ENCODE assay signal across 13 cellular contexts in genomic region chr5:73188764-73189521, GRCh38. TPM values are rescaled to one million over a fixed set of nuclear protein-coding genes. Genes with fewer than 3 reads are reported as not detected.
A peak's percentile ranks its signal among the peaks of the same experiment; 100 is the strongest.
DNase-seq lines count a peak whose midpoint lies in the region; ATAC-seq and TF ChIP-seq lines count a peak whose summit lies in the region.
"Had no signal": no experiment of that assay in that cellular context is flagged by ENCODE, and none has a peak within 500 bp of the region (broad histone marks: within the 10 kb centered on the region; RNA-seq: fewer than 3 reads in every experiment).

No MANE protein-coding gene starts in this region.

- intact Hi-C loops in OCI-LY7 (cut with micrococcal nuclease; ENCODE audit: unreplicated experiment) = no loop called here
- intact Hi-C loops in esophagus squamous epithelium (cut with DNase I) = no loop called here

- peak overlapping the region; percentile 37; the same call in 1 of the 2 replicates for H2AFZ ChIP-seq in OCI-LY7 (ENCODE audit: low read length)

- H3K27me3 ChIP-seq in skeletal muscle satellite cell (ENCODE audit: control insufficient read depth, insufficient read depth, low read length) = peaks cover 8% of the 10 kb centered on the region
- peaks cover 0 to 11% (median 0%) of the 10 kb centered on the region in 4 donors for H3K27me3 ChIP-seq in esophagus squamous epithelium

- no peaks in the 10 kb centered on the region for H3K79me2 ChIP-seq in OCI-LY7 (ENCODE audit: insufficient read depth, low read depth, low read length)

- H4K20me1 ChIP-seq in OCI-LY7 (ENCODE audit: insufficient read depth, low read length) = no peaks in the 10 kb centered on the region

- CTCF ChIA-PET in OCI-LY7 (lab: Charles Lee; ENCODE audit: unreplicated experiment) = interaction anchor here (0.8 kb wide), 1 partner anchor 35 kb away, joined by 3 read pairs; no protein-coding TSS in a partner anchor

- H3K9me3 ChIP-seq in OCI-LY7 (ENCODE audit: low read length) = no peaks in the 10 kb centered on the region
- no peaks in the 10 kb centered on the region for H3K9me3 ChIP-seq in skeletal muscle satellite cell (replicated peaks; ENCODE audit: low read length)
- peaks cover 0 to 6% (median 0%) of the 10 kb centered on the region in 3 donors for H3K9me3 ChIP-seq in esophagus squamous epithelium

- DNase-seq in NCI-H510A treated with DMSO at 0.1 percent for 48 hours (lab: John Stamatoyannopoulos, UW) (peak; percentile 9), NCI-H510A (lab: John Stamatoyannopoulos, UW) (no peak), OCI-LY7 (ENCODE audit: low spot score) (no peak), fibroblast of the aortic adventitia (ENCODE audit: low read depth) (peak; percentile 72), esophagus squamous epithelium (lab: John Stamatoyannopoulos, UW) (no peak)
- DNase-seq: activated naive CD4-positive, alpha-beta T cell; cerebellar nuclear complex had no signal

- no peaks in the 10 kb centered on the region for H3K36me3 ChIP-seq in OCI-LY7 (ENCODE audit: insufficient read depth, low read length)
- no peaks in the 10 kb centered on the region for H3K36me3 ChIP-seq in skeletal muscle satellite cell (ENCODE audit: insufficient read depth, low read length)
- no peaks in the 10 kb centered on the region for H3K36me3 ChIP-seq in esophagus squamous epithelium

- H3K27ac ChIP-seq in OCI-LY7 (ENCODE audit: low read depth, low read length, poor library complexity, severe bottlenecking) (no peak overlapping the region), esophagus squamous epithelium (no peak overlapping the region)

- ATAC-seq in HG03108 (IDR thresholded peaks at IDR 0.05; ENCODE audit: unreplicated experiment) (no peak), GM19035 (IDR thresholded peaks at IDR 0.05; ENCODE audit: unreplicated experiment) (no peak)

- WGBS in esophagus squamous epithelium, 2 donors = 81 to 87% methylated on average over 2 of the region's 2 CpGs

- H3K4me3 ChIP-seq in OCI-LY7 (ENCODE audit: low read depth, low read length, poor library complexity, severe bottlenecking) = no peak overlapping the region
- H3K4me3 ChIP-seq in fibroblast of the aortic adventitia (ENCODE audit: low read depth, low read length) = no peak overlapping the region
- no peak overlapping the region for H3K4me3 ChIP-seq in skeletal muscle satellite cell (ENCODE audit: low read length)
- no peak overlapping the region for H3K4me3 ChIP-seq in esophagus squamous epithelium

- H3K9ac ChIP-seq in skeletal muscle satellite cell (ENCODE audit: low read depth, low read length) = no peak overlapping the region

- no peak for TF ChIP-seq POLR2A in esophagus squamous epithelium (IDR thresholded peaks at IDR 0.05)

- no TSS peak for BruUV-seq in OCI-LY7 (replicated peaks; lab: Mats Ljungman, UMichigan)

- H3K4me1 ChIP-seq in OCI-LY7 (ENCODE audit: insufficient read depth, low read length, poor library complexity, severe bottlenecking) (no peaks in the 10 kb centered on the region), skeletal muscle satellite cell (ENCODE audit: control insufficient read depth, insufficient read depth, low read length) (peaks cover 12% of the 10 kb centered on the region), esophagus squamous epithelium (peaks cover 0 to 13% (median 0%) of the 10 kb centered on the region in 3 donors)

- H3K4me2 ChIP-seq in OCI-LY7 (ENCODE audit: low read length) (no peak overlapping the region), skeletal muscle satellite cell (ENCODE audit: low read length) (peak overlapping the region; percentile 15)

- no peaks in the 10 kb centered on the region for H3K9me2 ChIP-seq in OCI-LY7 (ENCODE audit: insufficient read depth, low read length)

- no peak for TF ChIP-seq CTCF in OCI-LY7 (conservative IDR thresholded peaks at IDR 0.05; ENCODE audit: low read length)
- TF ChIP-seq CTCF in fibroblast of the aortic adventitia (IDR thresholded peaks at IDR 0.05; ENCODE audit: insufficient read depth, low read length) = no peak
- TF ChIP-seq CTCF in esophagus squamous epithelium (IDR thresholded peaks at IDR 0.05) = no peak

- POLR2A ChIA-PET in OCI-LY7 (lab: Charles Lee) = no interaction called here

RNA-seq across cellular contexts. Expression of gene TMEM174, which starts 15.9 kb away (rescaled TPM):
- total RNA-seq in OCI-LY7 (2014; rRNA removed; shearing (Covaris generic)) = not detected in 2 replicates
- total RNA-seq in OCI-LY7 (2022) (0.25 TPM in 1 of 2 replicates, not detected in the other), fibroblast of the aortic adventitia (ENCODE audit: low replicate concordance) (not detected in 2 replicates), esophagus squamous epithelium (not detected)
- total RNA-seq in skeletal muscle satellite cell (2012; rRNA removed) = not detected in 2 replicates
- total RNA-seq: left lobe of liver, neural crest cell, ureter had no signal

Comparison
In these comparisons a context has a peak if more than half of its experiments do, and no peak if none do; other contexts are left out.
1. DNase-seq: peak in NCI-H510A treated with DMSO at 0.1 percent for 48 hours (single experiment) and fibroblast of the aortic adventitia (single experiment); none in NCI-H510A (single experiment), OCI-LY7 (single experiment) and esophagus squamous epithelium (single experiment).